Comparison of ENCODE assay signal across 32 cellular contexts in genomic region chr12:80895240-80895639, GRCh38. TPM values are rescaled to one million over a fixed set of nuclear protein-coding genes. Genes with fewer than 3 reads are reported as not detected.
"Had no signal": no experiment of that assay in that cellular context is flagged by ENCODE, and none has a peak within 500 bp of the region (broad histone marks: within the 10 kb centered on the region; RNA-seq: fewer than 3 reads in every experiment).

No MANE protein-coding gene starts in this region.

- H3K4me1 Mint-ChIP-seq: activated CD4-positive, alpha-beta T cell treated with anti-CD3 and anti-CD28 coated beads for 36 hours; activated CD4-positive, alpha-beta T cell treated with anti-CD3 and anti-CD28 coated beads, Interleukin-2, amount 10 ng/mL, durations not matched to agents 24 days and 14 days; activated CD8-positive, alpha-beta memory T cell treated with anti-CD3 and anti-CD28 coated beads, Interleukin-2, amount 10 ng/mL, durations not matched to agents 7 days and 5 days; activated naive CD4-positive, alpha-beta T cell treated with anti-CD3 and anti-CD28 coated beads, Interleukin-2, amount 50 U/mL, for 24 hours; activated naive CD8-positive, alpha-beta T cell treated with anti-CD3 and anti-CD28 coated beads for 36 hours; activated naive CD8-positive, alpha-beta T cell treated with anti-CD3 and anti-CD28 coated beads, Interleukin-2, amount 50 U/mL, for 24 hours had no signal

- H3K4me3 Mint-ChIP-seq: activated CD4-positive, alpha-beta memory T cell treated with anti-CD3 and anti-CD28 coated beads for 36 hours; activated CD4-positive, alpha-beta T cell treated with anti-CD3 and anti-CD28 coated beads for 36 hours; activated CD4-positive, alpha-beta T cell treated with anti-CD3 and anti-CD28 coated beads, Interleukin-2, amount 10 ng/mL, durations not matched to agents 24 days and 14 days; activated CD8-positive, alpha-beta memory T cell treated with anti-CD3 and anti-CD28 coated beads, Interleukin-2, amount 10 ng/mL, durations not matched to agents 7 days and 5 days; activated CD8-positive, alpha-beta T cell treated with anti-CD3 and anti-CD28 coated beads, Interleukin-2, amount 10 ng/mL, durations not matched to agents 7 days and 5 days; activated naive CD4-positive, alpha-beta T cell treated with anti-CD3 and anti-CD28 coated beads for 36 hours; activated naive CD4-positive, alpha-beta T cell treated with anti-CD3 and anti-CD28 coated beads, Interleukin-2, amount 50 U/mL, for 24 hours; activated naive CD8-positive, alpha-beta T cell treated with anti-CD3 and anti-CD28 coated beads for 36 hours; activated naive CD8-positive, alpha-beta T cell treated with anti-CD3 and anti-CD28 coated beads, Interleukin-2, amount 50 U/mL, for 24 hours; activated T-helper 1 cell treated with anti-CD3 and anti-CD28 coated beads, Interleukin-12 subunit alpha, Interleukin-12 subunit beta, Interleukin-2, Interleukin-4 antibody, amounts not matched to agents 30 ng/mL and 10 ng/mL and 1 ng/mL, durations not matched to agents 14 hours and 24 hours and 36 hours; brain; endodermal cell had no signal

- H3K36me3 ChIP-seq: ascending aorta, breast epithelium, cardiac muscle cell, colonic mucosa, gastrocnemius medialis, heart left ventricle had no signal

- H3K27me3 ChIP-seq: ascending aorta, breast epithelium, cardiac muscle cell, colonic mucosa, gastrocnemius medialis, heart left ventricle had no signal

- H3K9me3 Mint-ChIP-seq: activated CD4-positive, alpha-beta T cell treated with anti-CD3 and anti-CD28 coated beads, Interleukin-2, amount 10 ng/mL, durations not matched to agents 24 days and 14 days had no signal

- H3K27me3 Mint-ChIP-seq: activated CD4-positive, alpha-beta memory T cell treated with anti-CD3 and anti-CD28 coated beads for 36 hours; activated CD4-positive, alpha-beta T cell treated with anti-CD3 and anti-CD28 coated beads for 36 hours; activated CD4-positive, alpha-beta T cell treated with anti-CD3 and anti-CD28 coated beads, Interleukin-2, amount 10 ng/mL, durations not matched to agents 24 days and 14 days; activated CD8-positive, alpha-beta memory T cell treated with anti-CD3 and anti-CD28 coated beads, Interleukin-2, amount 10 ng/mL, durations not matched to agents 7 days and 5 days; activated naive CD4-positive, alpha-beta T cell treated with anti-CD3 and anti-CD28 coated beads, Interleukin-2, amount 50 U/mL, for 24 hours; activated naive CD8-positive, alpha-beta T cell treated with anti-CD3 and anti-CD28 coated beads for 36 hours; activated naive CD8-positive, alpha-beta T cell treated with anti-CD3 and anti-CD28 coated beads, Interleukin-2, amount 50 U/mL, for 24 hours; brain had no signal

- H3K4me3 ChIP-seq: ascending aorta, breast epithelium, cardiac muscle cell, colonic mucosa, dorsolateral prefrontal cortex, gastrocnemius medialis, heart left ventricle had no signal

- H3K9me3 ChIP-seq: ascending aorta, breast epithelium, colonic mucosa, gastrocnemius medialis, heart left ventricle had no signal

- H3K27ac ChIP-seq: ascending aorta, breast epithelium, cardiac muscle cell, colonic mucosa, heart left ventricle had no signal

- H3K4me1 ChIP-seq: ascending aorta, breast epithelium, colonic mucosa, gastrocnemius medialis had no signal

- DNase-seq: activated CD4-positive, alpha-beta memory T cell treated with anti-CD3 and anti-CD28 coated beads for 36 hours; activated CD4-positive, alpha-beta T cell treated with anti-CD3 and anti-CD28 coated beads for 36 hours; activated CD4-positive, alpha-beta T cell treated with anti-CD3 and anti-CD28 coated beads, Interleukin-2, amount 10 ng/mL, durations not matched to agents 24 days and 14 days; activated CD4-positive, CD25-positive, alpha-beta regulatory T cell; activated CD4-positive, CD25-positive, alpha-beta regulatory T cell treated with anti-CD3 and anti-CD28 coated beads, Interleukin-2, amount 50 U/mL, for 72 hours; activated CD8-positive, alpha-beta memory T cell treated with anti-CD3 and anti-CD28 coated beads, Interleukin-2, amount 10 ng/mL, durations not matched to agents 7 days and 5 days; activated CD8-positive, alpha-beta memory T cell treated with anti-CD3 and anti-CD28 coated beads, Interleukin-2, amount 50 U/mL, for 4 hours; activated CD8-positive, alpha-beta T cell treated with anti-CD3 and anti-CD28 coated beads, Interleukin-2, amount 10 ng/mL, durations not matched to agents 7 days and 5 days; activated effector memory CD4-positive, alpha-beta T cell treated with anti-CD3 and anti-CD28 coated beads, Interleukin-2, amount 50 U/mL, for 16 hours; activated naive CD4-positive, alpha-beta T cell treated with anti-CD3 and anti-CD28 coated beads for 36 hours; activated naive CD8-positive, alpha-beta T cell treated with anti-CD3 and anti-CD28 coated beads for 36 hours; activated naive CD8-positive, alpha-beta T cell treated with anti-CD3 and anti-CD28 coated beads, Interleukin-2, amount 50 U/mL, for 24 hours; activated T-cell treated with anti-CD3 and anti-CD28 coated beads, Interleukin-2, amount 50 U/mL, for 1 hour; activated T-cell treated with anti-CD3 and anti-CD28 coated beads, Interleukin-2, amount 50 U/mL, for 48 hours; central memory CD4-positive, alpha-beta T cell; cerebellar nuclear complex; colonic mucosa; dorsolateral prefrontal cortex; effector memory CD4-positive, alpha-beta T cell; endodermal cell; gastrocnemius medialis; glutamatergic neuron; heart left ventricle had no signal

- ATAC-seq: activated CD4-positive, alpha-beta T cell treated with anti-CD3 and anti-CD28 coated beads for 36 hours; activated CD8-positive, alpha-beta memory T cell treated with anti-CD3 and anti-CD28 coated beads, Interleukin-2, amount 10 ng/mL, durations not matched to agents 7 days and 5 days; activated CD8-positive, alpha-beta T cell treated with anti-CD3 and anti-CD28 coated beads, Interleukin-2, amount 10 ng/mL, durations not matched to agents 7 days and 5 days; activated naive CD8-positive, alpha-beta T cell treated with anti-CD3 and anti-CD28 coated beads, Interleukin-2, amount 50 U/mL, for 24 hours; esophagus mucosa; gastrocnemius medialis had no signal

- H3K36me3 Mint-ChIP-seq: activated CD4-positive, alpha-beta memory T cell treated with anti-CD3 and anti-CD28 coated beads for 36 hours; activated CD8-positive, alpha-beta memory T cell treated with anti-CD3 and anti-CD28 coated beads, Interleukin-2, amount 10 ng/mL, durations not matched to agents 7 days and 5 days; activated naive CD4-positive, alpha-beta T cell treated with anti-CD3 and anti-CD28 coated beads, Interleukin-2, amount 50 U/mL, for 24 hours; activated naive CD8-positive, alpha-beta T cell treated with anti-CD3 and anti-CD28 coated beads for 36 hours had no signal

- H3K27ac Mint-ChIP-seq: activated CD4-positive, alpha-beta memory T cell treated with anti-CD3 and anti-CD28 coated beads for 36 hours; activated CD4-positive, alpha-beta T cell treated with anti-CD3 and anti-CD28 coated beads for 36 hours; activated CD4-positive, alpha-beta T cell treated with anti-CD3 and anti-CD28 coated beads, Interleukin-2, amount 10 ng/mL, durations not matched to agents 24 days and 14 days; activated CD8-positive, alpha-beta memory T cell treated with anti-CD3 and anti-CD28 coated beads, Interleukin-2, amount 10 ng/mL, durations not matched to agents 7 days and 5 days; activated CD8-positive, alpha-beta T cell treated with anti-CD3 and anti-CD28 coated beads, Interleukin-2, amount 10 ng/mL, durations not matched to agents 7 days and 5 days; activated naive CD4-positive, alpha-beta T cell treated with anti-CD3 and anti-CD28 coated beads for 36 hours; activated naive CD4-positive, alpha-beta T cell treated with anti-CD3 and anti-CD28 coated beads, Interleukin-2, amount 50 U/mL, for 24 hours; activated naive CD8-positive, alpha-beta T cell treated with anti-CD3 and anti-CD28 coated beads for 36 hours; activated naive CD8-positive, alpha-beta T cell treated with anti-CD3 and anti-CD28 coated beads, Interleukin-2, amount 50 U/mL, for 24 hours; activated T-helper 1 cell treated with anti-CD3 and anti-CD28 coated beads, Interleukin-12 subunit alpha, Interleukin-12 subunit beta, Interleukin-2, Interleukin-4 antibody, amounts not matched to agents 30 ng/mL and 10 ng/mL and 1 ng/mL, durations not matched to agents 14 hours and 24 hours and 36 hours; activated T-helper 2 cell treated with anti-CD3 and anti-CD28 coated beads, Interferon-gamma antibody, Interleukin-2, Interleukin-4, amounts not matched to agents 10 μg/mL and 5 μg/mL and 100 μg/mL, durations not matched to agents 14 hours and 24 hours and 36 hours; brain; endodermal cell had no signal

RNA-seq across cellular contexts. Expression of gene LIN7A, which starts 42.5 kb away (rescaled TPM):
- total RNA-seq: activated CD4-positive, alpha-beta memory T cell treated with anti-CD3 and anti-CD28 coated beads for 36 hours; activated CD4-positive, alpha-beta T cell treated with anti-CD3 and anti-CD28 coated beads for 36 hours; activated CD8-positive, alpha-beta memory T cell treated with anti-CD3 and anti-CD28 coated beads for 36 hours; activated CD8-positive, alpha-beta T cell treated with anti-CD3 and anti-CD28 coated beads, Interleukin-2, amount 10 ng/mL, durations not matched to agents 7 days and 5 days; activated naive CD4-positive, alpha-beta T cell treated with anti-CD3 and anti-CD28 coated beads for 36 hours; activated naive CD8-positive, alpha-beta T cell treated with anti-CD3 and anti-CD28 coated beads for 36 hours had no signal
